17 cellular contexts compared by ENCODE assay signal in the genomic region with DNA sequence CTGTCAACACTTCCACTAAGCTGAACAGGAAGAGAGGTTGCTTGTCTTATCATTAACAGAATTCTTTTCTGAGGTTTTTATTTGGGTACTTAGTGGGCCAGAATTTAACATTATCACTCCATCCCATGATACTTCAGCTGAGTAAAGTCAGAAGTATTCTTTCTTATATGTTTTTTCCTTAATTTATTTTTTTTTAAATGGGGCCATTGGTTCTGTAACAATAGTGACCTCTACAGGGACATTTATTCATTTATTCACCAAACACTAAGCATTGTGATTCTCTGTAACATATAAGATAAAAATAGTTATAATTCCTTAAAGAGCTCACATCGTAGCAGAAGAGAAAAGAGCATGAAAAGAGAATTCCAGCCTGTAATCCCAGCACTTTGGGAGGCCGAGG. TPM values are rescaled to one million over a fixed set of nuclear protein-coding genes. Genes with fewer than 3 reads are reported as not detected.
DNase-seq lines count a peak whose midpoint lies in the region; ATAC-seq, FAIRE-seq and TF ChIP-seq lines count a peak whose summit lies in the region.
"Had no signal": no experiment of that assay in that cellular context is flagged by ENCODE, and none has a peak within 500 bp of the region (broad histone marks: within the 10 kb centered on the region; RNA-seq: fewer than 3 reads in every experiment).

No MANE protein-coding gene starts in this region.

- H3K27me3 ChIP-seq in AG04450 (ENCODE audit: control insufficient read depth, insufficient read depth, low read length), result no peaks in the 10 kb centered on the region
- H3K27me3 ChIP-seq: foreskin keratinocyte, upper lobe of left lung had no signal

- TF ChIP-seq CTCF in AG04450 (IDR thresholded peaks at IDR 0.05; ENCODE audit: low read depth, low read length), result peak; percentile 28

- H3K27ac ChIP-seq in AG04450 (ENCODE audit: low read depth, low read length), result no peak overlapping the region
- H3K27ac ChIP-seq: foreskin keratinocyte, RWPE1, upper lobe of left lung had no signal

- no peak for TF ChIP-seq POLR2A in GM18505 (IDR thresholded peaks at IDR 0.05; ENCODE audit: borderline replicate concordance, extremely low read depth, insufficient read depth, insufficient read length)

- DNase-seq in AG04450 (ENCODE audit: low read depth, low spot score), result no peak
- peak; percentile 13 for DNase-seq in HTR-8/SVneo (ENCODE audit: insufficient read length, low spot score)
- DNase-seq in astrocyte of the hippocampus (ENCODE audit: low read depth, low spot score), result peak; percentile 10
- peak; percentile 11 for DNase-seq in glomerular visceral epithelial cell (ENCODE audit: extremely low spot score)
- no peak for DNase-seq in NCI-H2107 (lab: John Stamatoyannopoulos, UW)
- DNase-seq in dedifferentiated amniotic fluid mesenchymal stem cell (ENCODE audit: extremely low spot score), result no peak
- DNase-seq: activated CD4-positive, alpha-beta memory T cell treated with anti-CD3 and anti-CD28 coated beads for 36 hours; activated T-cell treated with anti-CD3 and anti-CD28 coated beads, Interleukin-2, amount 50 U/mL, for 24 hours; effector memory CD4-positive, alpha-beta T cell; foreskin keratinocyte; NCI-H1048; NCI-H82; stimulated activated naive CD8-positive, alpha-beta T cell treated with anti-CD3 and anti-CD28 coated beads, Interleukin-15, amount 100 ng/mL, for 72 hours had no signal

- no peak for FAIRE-seq in HTR-8/SVneo (lab: Jason Lieb, UNC)

- no peaks in the 10 kb centered on the region for H3K9me3 ChIP-seq in AG04450 (ENCODE audit: control insufficient read depth, insufficient read depth, low read length)
- H3K9me3 ChIP-seq: upper lobe of left lung had no signal

- ATAC-seq in GM18505 (IDR thresholded peaks at IDR 0.05; ENCODE audit: unreplicated experiment) (no peak), HG03097 (IDR thresholded peaks at IDR 0.05; ENCODE audit: low FRiP score, unreplicated experiment) (no peak)
- ATAC-seq: foreskin keratinocyte; stimulated activated naive CD8-positive, alpha-beta T cell treated with anti-CD3 and anti-CD28 coated beads, Interleukin-15, amount 100 ng/mL, for 72 hours had no signal

- CTCF ChIA-PET in AG04450 (lab: Charles Lee), result interaction anchor here (0.5 to 3.0 kb wide), 16 partner anchors 11 to 418 kb away, joined by 3 to 19 read pairs (median 4); a partner anchor contains a TSS

- POLR2A ChIA-PET in AG04450 (lab: Yijun Ruan, JAX), result interaction anchor here (1.3 kb wide), 1 partner anchor 16 kb away, joined by 3 read pairs; no protein-coding TSS in a partner anchor

- no peak overlapping the region for H3K4me3 ChIP-seq in AG04450 (ENCODE audit: low read depth, low read length)
- H3K4me3 ChIP-seq: upper lobe of left lung had no signal

RNA-seq across cellular contexts. Expression of a gene that starts 9.8 kb away (rescaled TPM):
- 2.1 and 2.3 TPM in 2 replicates for polyA plus RNA-seq in AG04450 (2011; rRNA removed)
- polyA minus RNA-seq in AG04450 (2011; rRNA and poly(A)+ RNA removed), result 0.97 and 1.1 TPM in 2 replicates
- polyA plus RNA-seq: foreskin keratinocyte had no signal

Comparison
In these comparisons a context has a peak if more than half of its experiments do, and no peak if none do; other contexts are left out.
1. DNase-seq: peak in HTR-8/SVneo (single experiment), astrocyte of the hippocampus (single experiment) and glomerular visceral epithelial cell (single experiment); none in AG04450 (single experiment), NCI-H2107 (single experiment) and dedifferentiated amniotic fluid mesenchymal stem cell (single experiment).